Comparison of ENCODE assay signal across 1 cellular context in genomic region chr20:63848003-63848911, GRCh38.
TF ChIP-seq lines count a peak whose summit lies in the region.

No MANE protein-coding gene starts in this region.

TF ChIP-seq in HepG2, 621 proteins besides CTCF, POLR2A, EP300 and RAD21 (continued from another document and continues in another):
- TF ChIP-seq CSRNP1 (CRISPR knock-in tag; IDR thresholded peaks at IDR 0.05) (no peak; the same call in 1 of the 2 replicates), CHD4 (IDR thresholded peaks at IDR 0.05; ENCODE audit: borderline replicate concordance, low read length) (no peak), ZSCAN25 (CRISPR knock-in tag; IDR thresholded peaks at IDR 0.05) (no peak), SRSF9 (IDR thresholded peaks at IDR 0.05; ENCODE audit: borderline replicate concordance, insufficient read depth, low read depth, low read length, poor library complexity, severe bottlenecking) (no peak), NFIB (CRISPR knock-in tag; IDR thresholded peaks at IDR 0.05; ENCODE audit: borderline replicate concordance) (no peak), THAP8 (CRISPR knock-in tag; IDR thresholded peaks at IDR 0.05; ENCODE audit: borderline replicate concordance) (no peak), NRL (CRISPR knock-in tag; IDR thresholded peaks at IDR 0.05; ENCODE audit: borderline replicate concordance) (no peak), ZFP90 (CRISPR knock-in tag; IDR thresholded peaks at IDR 0.05; ENCODE audit: borderline replicate concordance) (no peak), ZFP41 (CRISPR knock-in tag; IDR thresholded peaks at IDR 0.05; ENCODE audit: borderline replicate concordance) (no peak), ZFAT (CRISPR knock-in tag; conservative IDR thresholded peaks at IDR 0.05) (no peak), LBX2 (CRISPR knock-in tag; IDR thresholded peaks at IDR 0.05; ENCODE audit: borderline replicate concordance) (no peak; the same call in 1 of the 2 replicates), HOXD1 (CRISPR knock-in tag; IDR thresholded peaks at IDR 0.05) (no peak), ZSCAN29 (CRISPR knock-in tag; conservative IDR thresholded peaks at IDR 0.05) (0 out of 2 replicates have a peak, but pooled peaks have one; percentile 7), PRMT3 (CRISPR knock-in tag; IDR thresholded peaks at IDR 0.05; ENCODE audit: borderline replicate concordance, low read depth) (no peak), ZNF782 (CRISPR knock-in tag; IDR thresholded peaks at IDR 0.05; ENCODE audit: borderline replicate concordance) (no peak), PTBP1 (IDR thresholded peaks at IDR 0.05; ENCODE audit: low read depth, low read length, poor library complexity, severe bottlenecking) (no peak), CENPX (CRISPR knock-in tag; IDR thresholded peaks at IDR 0.05) (no peak), MTF2 (CRISPR knock-in tag; IDR thresholded peaks at IDR 0.05; ENCODE audit: borderline replicate concordance) (no peak; the same call in 1 of the 2 replicates), ZNF687 (CRISPR knock-in tag; IDR thresholded peaks at IDR 0.05) (peak; percentile 75), CENPBD1 (CRISPR knock-in tag; IDR thresholded peaks at IDR 0.05; ENCODE audit: borderline replicate concordance, low read depth) (no peak), ZNF333 (CRISPR knock-in tag; IDR thresholded peaks at IDR 0.05; ENCODE audit: borderline replicate concordance) (no peak), MEIS2 (CRISPR knock-in tag; IDR thresholded peaks at IDR 0.05) (no peak), ARNTL (CRISPR knock-in tag; IDR thresholded peaks at IDR 0.05) (no peak), ZNF275 (CRISPR knock-in tag; IDR thresholded peaks at IDR 0.05; ENCODE audit: borderline replicate concordance) (no peak), NFATC3 (CRISPR knock-in tag; IDR thresholded peaks at IDR 0.05) (no peak), ZNF282 (IDR thresholded peaks at IDR 0.05; ENCODE audit: partially characterized antibody) (no peak), RFX5 (IDR thresholded peaks at IDR 0.05; ENCODE audit: low read depth, low read length) (no peak), NR2F1 (CRISPR knock-in tag; IDR thresholded peaks at IDR 0.05) (0 out of 4 replicates have a peak, but pooled peaks of 1 of the 2 experiments have one; percentile 5), ZNF614 (CRISPR knock-in tag; IDR thresholded peaks at IDR 0.05; ENCODE audit: borderline replicate concordance) (no peak), THAP7 (CRISPR knock-in tag; IDR thresholded peaks at IDR 0.05) (0 out of 2 replicates have a peak, but pooled peaks have one; percentile 47), ATF6 (CRISPR knock-in tag; conservative IDR thresholded peaks at IDR 0.05) (no peak), ARID5B (CRISPR knock-in tag; IDR thresholded peaks at IDR 0.05) (peak; percentile 5; the same call in 1 of the 2 replicates), TFDP2 (CRISPR knock-in tag; IDR thresholded peaks at IDR 0.05) (0 out of 2 replicates have a peak, but pooled peaks have one; percentile 14), TCF12 (IDR thresholded peaks at IDR 0.05) (no peak), TCF12 (CRISPR knock-in tag; IDR thresholded peaks at IDR 0.05) (peak; percentile 75; the same call in 1 of the 2 replicates), SMYD3 (CRISPR knock-in tag; IDR thresholded peaks at IDR 0.05) (no peak), ZFP82 (CRISPR knock-in tag; IDR thresholded peaks at IDR 0.05; ENCODE audit: borderline replicate concordance) (no peak), SNAPC5 (CRISPR knock-in tag; IDR thresholded peaks at IDR 0.05; ENCODE audit: borderline replicate concordance) (0 out of 2 replicates have a peak, but pooled peaks have one; percentile 43), U2AF2 (IDR thresholded peaks at IDR 0.05; ENCODE audit: low read depth, low read length) (no peak), ZBTB20 (CRISPR knock-in tag; IDR thresholded peaks at IDR 0.05; ENCODE audit: borderline replicate concordance, low read depth) (no peak), CEBPB (IDR thresholded peaks at IDR 0.05; ENCODE audit: borderline replicate concordance, low read depth, low read length) (peak; percentile 88), ZNF703 (CRISPR knock-in tag; IDR thresholded peaks at IDR 0.05; ENCODE audit: borderline replicate concordance) (no peak), HDAC6 (IDR thresholded peaks at IDR 0.05; ENCODE audit: low read depth, low read length) (no peak), ZBTB43 (CRISPR knock-in tag; conservative IDR thresholded peaks at IDR 0.05) (no peak), ERF (CRISPR knock-in tag; IDR thresholded peaks at IDR 0.05) (no peak), ZNF576 (CRISPR knock-in tag; IDR thresholded peaks at IDR 0.05) (no peak)
